1 cellular context compared by ENCODE assay signal in the genomic region with DNA sequence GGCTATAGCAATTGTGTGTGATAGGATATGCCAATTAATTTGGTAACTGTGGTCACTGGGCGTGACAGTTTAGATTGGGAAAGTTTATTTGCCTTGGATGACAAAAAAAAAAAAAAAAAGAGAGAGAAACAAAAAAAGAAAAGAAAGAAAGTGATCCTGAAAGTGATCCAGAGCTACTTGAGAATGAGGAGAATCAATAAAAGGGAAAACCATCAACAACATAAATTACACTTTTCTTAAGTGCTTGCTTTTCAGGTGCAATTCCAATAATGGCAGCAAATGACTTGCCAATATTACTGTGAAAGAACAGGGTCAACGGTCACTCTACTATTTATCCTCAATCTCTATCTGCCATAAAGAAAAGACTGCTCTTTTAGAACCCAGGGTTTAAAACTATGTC.
TF ChIP-seq lines count a peak whose summit lies in the region.

No MANE protein-coding gene starts in this region.

TF ChIP-seq in HCT116, 20 proteins besides CTCF, POLR2A, EP300 and RAD21:
- no peak for TF ChIP-seq EZH2 (IDR thresholded peaks at IDR 0.05)
- TF ChIP-seq SIN3A (IDR thresholded peaks at IDR 0.05; ENCODE audit: low read depth), result no peak
- no peak for TF ChIP-seq TCF7L2 (IDR thresholded peaks at IDR 0.05; ENCODE audit: borderline replicate concordance, extremely low read depth, insufficient read depth, insufficient read length)
- no peak for TF ChIP-seq ZFX (IDR thresholded peaks at IDR 0.05)
- TF ChIP-seq, protein P1, sequence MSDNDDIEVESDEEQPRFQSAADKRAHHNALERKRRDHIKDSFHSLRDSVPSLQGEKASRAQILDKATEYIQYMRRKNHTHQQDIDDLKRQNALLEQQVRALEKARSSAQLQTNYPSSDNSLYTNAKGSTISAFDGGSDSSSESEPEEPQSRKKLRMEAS (IDR thresholded peaks at IDR 0.05), result no peak
- no peak for TF ChIP-seq FOSL1 (IDR thresholded peaks at IDR 0.05; ENCODE audit: low read depth)
- no peak for TF ChIP-seq SRF (IDR thresholded peaks at IDR 0.05; ENCODE audit: low read depth)
- TF ChIP-seq, protein P2, sequence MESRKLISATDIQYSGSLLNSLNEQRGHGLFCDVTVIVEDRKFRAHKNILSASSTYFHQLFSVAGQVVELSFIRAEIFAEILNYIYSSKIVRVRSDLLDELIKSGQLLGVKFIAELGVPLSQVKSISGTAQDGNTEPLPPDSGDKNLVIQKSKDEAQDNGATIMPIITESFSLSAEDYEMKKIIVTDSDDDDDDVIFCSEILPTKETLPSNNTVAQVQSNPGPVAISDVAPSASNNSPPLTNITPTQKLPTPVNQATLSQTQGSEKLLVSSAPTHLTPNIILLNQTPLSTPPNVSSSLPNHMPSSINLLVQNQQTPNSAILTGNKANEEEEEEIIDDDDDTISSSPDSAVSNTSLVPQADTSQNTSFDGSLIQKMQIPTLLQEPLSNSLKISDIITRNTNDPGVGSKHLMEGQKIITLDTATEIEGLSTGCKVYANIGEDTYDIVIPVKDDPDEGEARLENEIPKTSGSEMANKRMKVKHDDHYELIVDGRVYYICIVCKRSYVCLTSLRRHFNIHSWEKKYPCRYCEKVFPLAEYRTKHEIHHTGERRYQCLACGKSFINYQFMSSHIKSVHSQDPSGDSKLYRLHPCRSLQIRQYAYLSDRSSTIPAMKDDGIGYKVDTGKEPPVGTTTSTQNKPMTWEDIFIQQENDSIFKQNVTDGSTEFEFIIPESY (IDR thresholded peaks at IDR 0.05; ENCODE audit: extremely low read depth, insufficient replicate concordance, low read length), result no peak
- no peak for TF ChIP-seq CBX3 (IDR thresholded peaks at IDR 0.05; ENCODE audit: low read depth)
- TF ChIP-seq, protein P3, sequence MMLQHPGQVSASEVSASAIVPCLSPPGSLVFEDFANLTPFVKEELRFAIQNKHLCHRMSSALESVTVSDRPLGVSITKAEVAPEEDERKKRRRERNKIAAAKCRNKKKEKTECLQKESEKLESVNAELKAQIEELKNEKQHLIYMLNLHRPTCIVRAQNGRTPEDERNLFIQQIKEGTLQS (IDR thresholded peaks at IDR 0.05), result no peak
TF ChIP-seq in HCT116: peak in this region for 0.
